In genomic region chr17:57604771-57605733, GRCh38 we compare ENCODE assay signal across 8 cellular contexts.
A peak's percentile ranks its signal among the peaks of the same experiment; 100 is the strongest.
DNase-seq lines count a peak whose midpoint lies in the region; ATAC-seq and TF ChIP-seq lines count a peak whose summit lies in the region.

No MANE protein-coding gene starts in this region.

- no peaks in the 10 kb centered on the region for H3K9me3 Mint-ChIP-seq in activated T-cell treated with anti-CD3 and anti-CD28 coated beads, Interleukin-2, amount 50 U/mL, for 72 hours
- peaks cover 4% of the 10 kb centered on the region for H3K9me3 Mint-ChIP-seq in glutamatergic neuron (ENCODE audit: unreplicated experiment)

- peak; percentile 20 to 22 for DNase-seq in activated CD4-positive, alpha-beta T cell treated with anti-CD3 and anti-CD28 coated beads for 4 hours
- no peak for DNase-seq in activated CD4-positive, alpha-beta T cell treated with anti-CD3 and anti-CD28 coated beads for 1 hour
- peak; percentile 79 for DNase-seq in NCI-H2227 (lab: John Stamatoyannopoulos, UW; ENCODE audit: unreplicated experiment)
- peak; percentile 50 to 54 for DNase-seq in activated T-cell treated with anti-CD3 and anti-CD28 coated beads, Interleukin-2, amount 50 U/mL, for 72 hours
- DNase-seq in glutamatergic neuron: peak; percentile 35
- DNase-seq in UCSD-AML1 (lab: John Stamatoyannopoulos, UW; ENCODE audit: unreplicated experiment): no peak

- peak overlapping the region; percentile 15 for H3K4me3 ChIP-seq in parathyroid adenoma (ENCODE audit: low read depth, low read length)

- peak; percentile 58 for ATAC-seq in HG03045 (IDR thresholded peaks at IDR 0.05; ENCODE audit: unreplicated experiment)
- peak; percentile 27 to 32 for ATAC-seq in activated T-cell treated with anti-CD3 and anti-CD28 coated beads, Interleukin-2, amount 50 U/mL, for 72 hours (replicated peaks in 1 of 2)

- H3K9me3 ChIP-seq in parathyroid adenoma (ENCODE audit: control insufficient read depth, low read length): no peaks in the 10 kb centered on the region

- peak overlapping the region; percentile 89 for H3K27ac Mint-ChIP-seq in activated T-cell treated with anti-CD3 and anti-CD28 coated beads, Interleukin-2, amount 50 U/mL, for 72 hours
- H3K27ac Mint-ChIP-seq in glutamatergic neuron (ENCODE audit: unreplicated experiment): peak overlapping the region; percentile 81

- H3K4me3 Mint-ChIP-seq in activated T-cell treated with anti-CD3 and anti-CD28 coated beads, Interleukin-2, amount 50 U/mL, for 72 hours: peak overlapping the region; percentile 66 to 91
- H3K4me3 Mint-ChIP-seq in glutamatergic neuron (ENCODE audit: unreplicated experiment): peak overlapping the region; percentile 2

- H3K27me3 Mint-ChIP-seq in activated T-cell treated with anti-CD3 and anti-CD28 coated beads, Interleukin-2, amount 50 U/mL, for 72 hours (ENCODE audit: low read depth): no peaks in the 10 kb centered on the region
- peaks cover 12% of the 10 kb centered on the region for H3K27me3 Mint-ChIP-seq in glutamatergic neuron (ENCODE audit: unreplicated experiment)

- peaks cover 17% of the 10 kb centered on the region for H3K79me2 ChIP-seq in parathyroid adenoma

- peak overlapping the region; percentile 56 for H3K4me2 ChIP-seq in parathyroid adenoma (ENCODE audit: low read length)

- H3K27ac ChIP-seq in parathyroid adenoma: peak overlapping the region; percentile 87

- no peaks in the 10 kb centered on the region for H3K36me3 ChIP-seq in parathyroid adenoma (ENCODE audit: control insufficient read depth, insufficient read depth, low read length)

- TF ChIP-seq CTCF in glutamatergic neuron (IDR thresholded peaks at IDR 0.05; ENCODE audit: partially characterized antibody, unreplicated experiment) (no peak), parathyroid adenoma (IDR thresholded peaks at IDR 0.05) (peak; percentile 27)

- H3K36me3 Mint-ChIP-seq in activated T-cell treated with anti-CD3 and anti-CD28 coated beads, Interleukin-2, amount 50 U/mL, for 72 hours (ENCODE audit: insufficient read depth in 2 of 2): peaks cover 0 to 2% of the 10 kb centered on the region in 2 donors
- H3K36me3 Mint-ChIP-seq in glutamatergic neuron (ENCODE audit: unreplicated experiment): no peaks in the 10 kb centered on the region

- H3K27me3 ChIP-seq in parathyroid adenoma (ENCODE audit: control insufficient read depth, insufficient read depth, low read length): no peaks in the 10 kb centered on the region

- peaks cover 75% of the 10 kb centered on the region for H3K4me1 ChIP-seq in parathyroid adenoma

- H3K4me1 Mint-ChIP-seq in activated T-cell treated with anti-CD3 and anti-CD28 coated beads, Interleukin-2, amount 50 U/mL, for 72 hours (ENCODE audit: low read depth): peaks cover 87% of the 10 kb centered on the region
- H3K4me1 Mint-ChIP-seq in glutamatergic neuron (ENCODE audit: low read depth, unreplicated experiment): peaks cover 19% of the 10 kb centered on the region

- peak overlapping the region; percentile 12 for H3K9ac ChIP-seq in parathyroid adenoma

- no peak overlapping the region for H2AFZ ChIP-seq in parathyroid adenoma

Comparison
In these comparisons a context has a peak if more than half of its experiments do, and no peak if none do; other contexts are left out.
1. DNase-seq: peak in activated CD4-positive, alpha-beta T cell treated with anti-CD3 and anti-CD28 coated beads for 4 hours (2 of 2), NCI-H2227 (single experiment), activated T-cell treated with anti-CD3 and anti-CD28 coated beads, Interleukin-2, amount 50 U/mL, for 72 hours (2 of 2) and glutamatergic neuron (single experiment); none in activated CD4-positive, alpha-beta T cell treated with anti-CD3 and anti-CD28 coated beads for 1 hour (single experiment) and UCSD-AML1 (single experiment).